1 cellular context compared by ENCODE assay signal in the genomic region with DNA sequence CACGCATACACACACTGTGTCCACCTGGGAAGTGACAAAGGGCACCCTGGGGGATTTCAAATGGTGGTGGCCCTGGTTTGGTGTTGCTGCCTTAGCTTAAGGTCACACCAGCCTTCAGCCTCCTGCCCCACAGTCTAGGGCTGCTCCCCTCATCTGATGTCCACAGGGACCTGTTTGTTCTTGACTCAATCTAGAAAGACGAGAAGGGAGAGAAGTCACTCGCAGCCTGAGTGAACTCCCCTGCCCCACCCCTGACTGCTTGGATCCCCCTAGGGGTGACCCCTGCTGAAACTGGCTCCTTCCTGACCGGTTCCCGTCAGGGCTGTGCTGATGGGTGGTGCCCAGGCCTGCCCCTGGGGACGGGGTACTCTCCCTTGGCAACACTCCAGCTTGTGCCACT.
A peak's percentile ranks its signal among the peaks of the same experiment; 100 is the strongest.
TF ChIP-seq lines count a peak whose summit lies in the region.

No MANE protein-coding gene starts in this region.

TF ChIP-seq in GM12878, 131 proteins besides CTCF, POLR2A, EP300 and RAD21:
- peak; percentile 34 for TF ChIP-seq MEF2B (IDR thresholded peaks at IDR 0.05; ENCODE audit: partially characterized antibody, poor library complexity, severe bottlenecking)
